ENCODE assay signal across 2 cellular contexts in the genomic region with DNA sequence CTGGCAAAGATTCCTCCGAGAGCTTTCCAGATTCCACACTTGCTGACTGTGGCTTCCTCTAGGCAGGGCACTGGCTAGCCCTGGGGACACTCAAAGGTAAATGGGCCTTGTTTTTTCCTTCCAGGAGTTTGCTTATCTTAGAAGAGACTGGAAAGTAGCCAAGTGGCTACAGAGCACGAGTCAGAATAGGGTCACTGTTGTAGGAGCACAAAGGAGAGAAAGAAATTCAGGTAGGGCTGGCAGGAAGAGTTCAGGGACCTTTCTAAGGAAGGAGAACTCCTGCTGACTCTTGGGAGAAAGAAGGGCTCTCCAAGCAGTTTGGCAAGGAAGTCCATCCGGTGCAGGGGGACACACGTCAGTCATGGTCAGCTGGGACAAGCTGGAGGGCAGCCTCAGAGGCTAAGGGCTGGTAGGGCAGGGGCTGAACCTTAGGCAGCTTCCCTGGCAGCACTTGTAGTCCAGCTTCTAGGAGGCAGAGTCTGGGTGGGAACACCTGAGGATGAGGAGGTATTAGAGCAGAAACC.
TF ChIP-seq lines count a peak whose summit lies in the region.

No MANE protein-coding gene starts in this region.

TF ChIP-seq in A549, 52 proteins besides CTCF, POLR2A, EP300 and RAD21:
- TF ChIP-seq KDM5A (IDR thresholded peaks at IDR 0.05) (no peak), HEYL (CRISPR knock-in tag; IDR thresholded peaks at IDR 0.05) (no peak), HES2 (IDR thresholded peaks at IDR 0.05) (no peak), HOXA7 (CRISPR knock-in tag; IDR thresholded peaks at IDR 0.05) (no peak), PBX3 (IDR thresholded peaks at IDR 0.05) (no peak), JUNB (IDR thresholded peaks at IDR 0.05) (no peak), MAZ (IDR thresholded peaks at IDR 0.05; ENCODE audit: borderline replicate concordance, low read depth, low read length) (no peak), HOXB13 (CRISPR knock-in tag; IDR thresholded peaks at IDR 0.05; ENCODE audit: low read depth) (no peak), ZC3H11A (IDR thresholded peaks at IDR 0.05) (no peak), CHD4 (IDR thresholded peaks at IDR 0.05; ENCODE audit: borderline replicate concordance) (no peak), CHD2 (IDR thresholded peaks at IDR 0.05; ENCODE audit: low read length, partially characterized antibody) (no peak), CBX8 (IDR thresholded peaks at IDR 0.05) (no peak), FOSB (CRISPR knock-in tag; IDR thresholded peaks at IDR 0.05) (no peak), NFE2L2 (conservative IDR thresholded peaks at IDR 0.05; ENCODE audit: low read length) (no peak)

TF ChIP-seq in K562, 482 proteins besides CTCF, POLR2A, EP300 and RAD21:
- TF ChIP-seq NR2C1 (IDR thresholded peaks at IDR 0.05) = no peak
- peak; percentile 25; the same call in 1 of the 2 replicates for TF ChIP-seq NR2C1 (tag; IDR thresholded peaks at IDR 0.05)
- 0 out of 2 replicates have a peak, but pooled peaks have one; percentile 26 for TF ChIP-seq GABPA (tag; conservative IDR thresholded peaks at IDR 0.05; ENCODE audit: low read depth)
- TF ChIP-seq SMC3 (conservative IDR thresholded peaks at IDR 0.05; ENCODE audit: insufficient read depth, low read depth, low read length) = no peak
- no peak for TF ChIP-seq TOE1 (IDR thresholded peaks at IDR 0.05; ENCODE audit: borderline replicate concordance)
- no peak for TF ChIP-seq TOE1 (CRISPR knock-in tag; IDR thresholded peaks at IDR 0.05; ENCODE audit: borderline replicate concordance, low read depth)
- TF ChIP-seq TBP (optimal IDR thresholded peaks at IDR 0.05; ENCODE audit: low read depth, low read length) = no peak
- TF ChIP-seq NR2C2 (CRISPR knock-in tag; IDR thresholded peaks at IDR 0.05) = no peak
- TF ChIP-seq NR2C2 (tag; IDR thresholded peaks at IDR 0.05) = peak; percentile 56
- no peak for TF ChIP-seq ARID3A (IDR thresholded peaks at IDR 0.05; ENCODE audit: borderline replicate concordance, low read depth, low read length)
- TF ChIP-seq PRDM10 (IDR thresholded peaks at IDR 0.05; ENCODE audit: partially characterized antibody) = no peak
- 0 out of 2 replicates have a peak, but pooled peaks have one; percentile 26 for TF ChIP-seq ZFX (CRISPR knock-in tag; IDR thresholded peaks at IDR 0.05)
- no peak for TF ChIP-seq ZNF449 (CRISPR knock-in tag; IDR thresholded peaks at IDR 0.05)
- no peak for TF ChIP-seq SUPT5H (IDR thresholded peaks at IDR 0.05)
- TF ChIP-seq, protein P1, sequence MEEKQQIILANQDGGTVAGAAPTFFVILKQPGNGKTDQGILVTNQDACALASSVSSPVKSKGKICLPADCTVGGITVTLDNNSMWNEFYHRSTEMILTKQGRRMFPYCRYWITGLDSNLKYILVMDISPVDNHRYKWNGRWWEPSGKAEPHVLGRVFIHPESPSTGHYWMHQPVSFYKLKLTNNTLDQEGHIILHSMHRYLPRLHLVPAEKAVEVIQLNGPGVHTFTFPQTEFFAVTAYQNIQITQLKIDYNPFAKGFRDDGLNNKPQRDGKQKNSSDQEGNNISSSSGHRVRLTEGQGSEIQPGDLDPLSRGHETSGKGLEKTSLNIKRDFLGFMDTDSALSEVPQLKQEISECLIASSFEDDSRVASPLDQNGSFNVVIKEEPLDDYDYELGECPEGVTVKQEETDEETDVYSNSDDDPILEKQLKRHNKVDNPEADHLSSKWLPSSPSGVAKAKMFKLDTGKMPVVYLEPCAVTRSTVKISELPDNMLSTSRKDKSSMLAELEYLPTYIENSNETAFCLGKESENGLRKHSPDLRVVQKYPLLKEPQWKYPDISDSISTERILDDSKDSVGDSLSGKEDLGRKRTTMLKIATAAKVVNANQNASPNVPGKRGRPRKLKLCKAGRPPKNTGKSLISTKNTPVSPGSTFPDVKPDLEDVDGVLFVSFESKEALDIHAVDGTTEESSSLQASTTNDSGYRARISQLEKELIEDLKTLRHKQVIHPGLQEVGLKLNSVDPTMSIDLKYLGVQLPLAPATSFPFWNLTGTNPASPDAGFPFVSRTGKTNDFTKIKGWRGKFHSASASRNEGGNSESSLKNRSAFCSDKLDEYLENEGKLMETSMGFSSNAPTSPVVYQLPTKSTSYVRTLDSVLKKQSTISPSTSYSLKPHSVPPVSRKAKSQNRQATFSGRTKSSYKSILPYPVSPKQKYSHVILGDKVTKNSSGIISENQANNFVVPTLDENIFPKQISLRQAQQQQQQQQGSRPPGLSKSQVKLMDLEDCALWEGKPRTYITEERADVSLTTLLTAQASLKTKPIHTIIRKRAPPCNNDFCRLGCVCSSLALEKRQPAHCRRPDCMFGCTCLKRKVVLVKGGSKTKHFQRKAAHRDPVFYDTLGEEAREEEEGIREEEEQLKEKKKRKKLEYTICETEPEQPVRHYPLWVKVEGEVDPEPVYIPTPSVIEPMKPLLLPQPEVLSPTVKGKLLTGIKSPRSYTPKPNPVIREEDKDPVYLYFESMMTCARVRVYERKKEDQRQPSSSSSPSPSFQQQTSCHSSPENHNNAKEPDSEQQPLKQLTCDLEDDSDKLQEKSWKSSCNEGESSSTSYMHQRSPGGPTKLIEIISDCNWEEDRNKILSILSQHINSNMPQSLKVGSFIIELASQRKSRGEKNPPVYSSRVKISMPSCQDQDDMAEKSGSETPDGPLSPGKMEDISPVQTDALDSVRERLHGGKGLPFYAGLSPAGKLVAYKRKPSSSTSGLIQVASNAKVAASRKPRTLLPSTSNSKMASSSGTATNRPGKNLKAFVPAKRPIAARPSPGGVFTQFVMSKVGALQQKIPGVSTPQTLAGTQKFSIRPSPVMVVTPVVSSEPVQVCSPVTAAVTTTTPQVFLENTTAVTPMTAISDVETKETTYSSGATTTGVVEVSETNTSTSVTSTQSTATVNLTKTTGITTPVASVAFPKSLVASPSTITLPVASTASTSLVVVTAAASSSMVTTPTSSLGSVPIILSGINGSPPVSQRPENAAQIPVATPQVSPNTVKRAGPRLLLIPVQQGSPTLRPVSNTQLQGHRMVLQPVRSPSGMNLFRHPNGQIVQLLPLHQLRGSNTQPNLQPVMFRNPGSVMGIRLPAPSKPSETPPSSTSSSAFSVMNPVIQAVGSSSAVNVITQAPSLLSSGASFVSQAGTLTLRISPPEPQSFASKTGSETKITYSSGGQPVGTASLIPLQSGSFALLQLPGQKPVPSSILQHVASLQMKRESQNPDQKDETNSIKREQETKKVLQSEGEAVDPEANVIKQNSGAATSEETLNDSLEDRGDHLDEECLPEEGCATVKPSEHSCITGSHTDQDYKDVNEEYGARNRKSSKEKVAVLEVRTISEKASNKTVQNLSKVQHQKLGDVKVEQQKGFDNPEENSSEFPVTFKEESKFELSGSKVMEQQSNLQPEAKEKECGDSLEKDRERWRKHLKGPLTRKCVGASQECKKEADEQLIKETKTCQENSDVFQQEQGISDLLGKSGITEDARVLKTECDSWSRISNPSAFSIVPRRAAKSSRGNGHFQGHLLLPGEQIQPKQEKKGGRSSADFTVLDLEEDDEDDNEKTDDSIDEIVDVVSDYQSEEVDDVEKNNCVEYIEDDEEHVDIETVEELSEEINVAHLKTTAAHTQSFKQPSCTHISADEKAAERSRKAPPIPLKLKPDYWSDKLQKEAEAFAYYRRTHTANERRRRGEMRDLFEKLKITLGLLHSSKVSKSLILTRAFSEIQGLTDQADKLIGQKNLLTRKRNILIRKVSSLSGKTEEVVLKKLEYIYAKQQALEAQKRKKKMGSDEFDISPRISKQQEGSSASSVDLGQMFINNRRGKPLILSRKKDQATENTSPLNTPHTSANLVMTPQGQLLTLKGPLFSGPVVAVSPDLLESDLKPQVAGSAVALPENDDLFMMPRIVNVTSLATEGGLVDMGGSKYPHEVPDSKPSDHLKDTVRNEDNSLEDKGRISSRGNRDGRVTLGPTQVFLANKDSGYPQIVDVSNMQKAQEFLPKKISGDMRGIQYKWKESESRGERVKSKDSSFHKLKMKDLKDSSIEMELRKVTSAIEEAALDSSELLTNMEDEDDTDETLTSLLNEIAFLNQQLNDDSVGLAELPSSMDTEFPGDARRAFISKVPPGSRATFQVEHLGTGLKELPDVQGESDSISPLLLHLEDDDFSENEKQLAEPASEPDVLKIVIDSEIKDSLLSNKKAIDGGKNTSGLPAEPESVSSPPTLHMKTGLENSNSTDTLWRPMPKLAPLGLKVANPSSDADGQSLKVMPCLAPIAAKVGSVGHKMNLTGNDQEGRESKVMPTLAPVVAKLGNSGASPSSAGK (IDR thresholded peaks at IDR 0.05) = no peak
- peak; percentile 88 for TF ChIP-seq NFIC (IDR thresholded peaks at IDR 0.05)
- TF ChIP-seq, protein P2, sequence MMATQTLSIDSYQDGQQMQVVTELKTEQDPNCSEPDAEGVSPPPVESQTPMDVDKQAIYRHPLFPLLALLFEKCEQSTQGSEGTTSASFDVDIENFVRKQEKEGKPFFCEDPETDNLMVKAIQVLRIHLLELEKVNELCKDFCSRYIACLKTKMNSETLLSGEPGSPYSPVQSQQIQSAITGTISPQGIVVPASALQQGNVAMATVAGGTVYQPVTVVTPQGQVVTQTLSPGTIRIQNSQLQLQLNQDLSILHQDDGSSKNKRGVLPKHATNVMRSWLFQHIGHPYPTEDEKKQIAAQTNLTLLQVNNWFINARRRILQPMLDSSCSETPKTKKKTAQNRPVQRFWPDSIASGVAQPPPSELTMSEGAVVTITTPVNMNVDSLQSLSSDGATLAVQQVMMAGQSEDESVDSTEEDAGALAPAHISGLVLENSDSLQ (IDR thresholded peaks at IDR 0.05) = 0 out of 2 replicates have a peak, but pooled peaks have one; percentile 19
- TF ChIP-seq, protein P3, sequence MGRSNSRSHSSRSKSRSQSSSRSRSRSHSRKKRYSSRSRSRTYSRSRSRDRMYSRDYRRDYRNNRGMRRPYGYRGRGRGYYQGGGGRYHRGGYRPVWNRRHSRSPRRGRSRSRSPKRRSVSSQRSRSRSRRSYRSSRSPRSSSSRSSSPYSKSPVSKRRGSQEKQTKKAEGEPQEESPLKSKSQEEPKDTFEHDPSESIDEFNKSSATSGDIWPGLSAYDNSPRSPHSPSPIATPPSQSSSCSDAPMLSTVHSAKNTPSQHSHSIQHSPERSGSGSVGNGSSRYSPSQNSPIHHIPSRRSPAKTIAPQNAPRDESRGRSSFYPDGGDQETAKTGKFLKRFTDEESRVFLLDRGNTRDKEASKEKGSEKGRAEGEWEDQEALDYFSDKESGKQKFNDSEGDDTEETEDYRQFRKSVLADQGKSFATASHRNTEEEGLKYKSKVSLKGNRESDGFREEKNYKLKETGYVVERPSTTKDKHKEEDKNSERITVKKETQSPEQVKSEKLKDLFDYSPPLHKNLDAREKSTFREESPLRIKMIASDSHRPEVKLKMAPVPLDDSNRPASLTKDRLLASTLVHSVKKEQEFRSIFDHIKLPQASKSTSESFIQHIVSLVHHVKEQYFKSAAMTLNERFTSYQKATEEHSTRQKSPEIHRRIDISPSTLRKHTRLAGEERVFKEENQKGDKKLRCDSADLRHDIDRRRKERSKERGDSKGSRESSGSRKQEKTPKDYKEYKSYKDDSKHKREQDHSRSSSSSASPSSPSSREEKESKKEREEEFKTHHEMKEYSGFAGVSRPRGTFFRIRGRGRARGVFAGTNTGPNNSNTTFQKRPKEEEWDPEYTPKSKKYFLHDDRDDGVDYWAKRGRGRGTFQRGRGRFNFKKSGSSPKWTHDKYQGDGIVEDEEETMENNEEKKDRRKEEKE (IDR thresholded peaks at IDR 0.05; ENCODE audit: borderline replicate concordance in 1 of 2, control insufficient read depth in 1 of 2, low read depth in 2 of 2, low read length in 1 of 2) = no peak
